ENCODE assay signal across 3 cellular contexts in the genomic region with DNA sequence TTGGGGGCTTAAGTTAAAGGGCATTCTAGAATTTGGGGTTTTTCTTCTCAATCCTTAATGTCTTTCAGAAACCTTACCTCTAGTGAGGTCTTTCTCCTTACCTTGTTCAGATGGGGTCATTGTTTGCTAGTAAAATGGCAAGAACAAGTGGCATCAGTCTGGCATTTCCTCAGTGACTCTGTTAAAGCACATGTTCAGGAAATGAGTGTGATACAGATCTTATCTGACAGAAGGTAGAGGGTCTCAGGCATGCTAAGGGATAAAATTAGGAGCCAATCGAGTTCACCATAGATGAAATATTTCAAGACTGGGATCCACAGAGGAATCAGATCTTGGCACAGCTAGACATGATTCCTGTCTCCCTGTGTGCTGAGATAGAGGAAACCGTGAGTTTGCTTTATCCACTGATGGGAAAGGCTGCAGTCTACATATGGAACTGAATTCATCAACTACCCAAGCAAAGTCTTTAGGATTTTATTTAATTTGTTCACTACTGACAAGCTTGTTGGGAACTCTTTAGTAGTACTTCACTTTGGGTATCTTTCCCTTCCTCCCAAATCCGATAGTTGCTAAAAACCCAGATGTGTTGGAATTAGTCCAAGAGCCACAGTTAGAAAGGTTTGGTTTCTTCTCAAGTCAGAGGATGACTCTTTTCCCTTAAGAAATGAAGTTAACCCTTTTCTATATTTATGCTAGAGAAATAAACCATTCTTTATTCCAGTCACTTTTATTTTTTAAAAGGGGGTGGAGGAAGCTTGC.
TF ChIP-seq lines count a peak whose summit lies in the region.

No MANE protein-coding gene starts in this region.

TF ChIP-seq in IMR-90, 13 proteins besides CTCF, POLR2A, EP300 and RAD21:
- TF ChIP-seq CHD1 (IDR thresholded peaks at IDR 0.05; ENCODE audit: low read depth, low read length) (no peak), ELK1 (IDR thresholded peaks at IDR 0.05; ENCODE audit: borderline replicate concordance, low read depth, low read length) (no peak), FOS (IDR thresholded peaks at IDR 0.05; ENCODE audit: low read depth, low read length) (no peak), SMC3 (IDR thresholded peaks at IDR 0.05; ENCODE audit: low read depth, low read length) (no peak), CEBPB (IDR thresholded peaks at IDR 0.05; ENCODE audit: low read depth, low read length) (no peak), MXI1 (IDR thresholded peaks at IDR 0.05; ENCODE audit: borderline replicate concordance, low read depth, low read length) (no peak), RCOR1 (IDR thresholded peaks at IDR 0.05; ENCODE audit: insufficient replicate concordance, low read length) (no peak), MAZ (IDR thresholded peaks at IDR 0.05; ENCODE audit: borderline replicate concordance, low read depth, low read length) (no peak), USF2 (IDR thresholded peaks at IDR 0.05; ENCODE audit: low read depth, low read length) (no peak), NFE2L2 (IDR thresholded peaks at IDR 0.05; ENCODE audit: low read depth, low read length) (no peak), MAFK (IDR thresholded peaks at IDR 0.05; ENCODE audit: low read depth, low read length) (no peak), BHLHE40 (IDR thresholded peaks at IDR 0.05; ENCODE audit: low read depth, low read length) (no peak), RFX5 (IDR thresholded peaks at IDR 0.05; ENCODE audit: low read depth, low read length) (no peak)
TF ChIP-seq in IMR-90: peak in this region for 0.

TF ChIP-seq in K562, 482 proteins besides CTCF, POLR2A, EP300 and RAD21:
- no peak for TF ChIP-seq EZH2 (IDR thresholded peaks at IDR 0.05; ENCODE audit: borderline replicate concordance, low read depth, low read length)
- TF ChIP-seq NFIC (IDR thresholded peaks at IDR 0.05): 0 out of 2 replicates have a peak, but pooled peaks have one; percentile 11

TF ChIP-seq in HEK293T, 16 proteins besides CTCF, POLR2A, EP300 and RAD21:
- no peak for TF ChIP-seq FOXA1 (IDR thresholded peaks at IDR 0.05)
- no peak for TF ChIP-seq ZNF384 (IDR thresholded peaks at IDR 0.05)
- TF ChIP-seq TARDBP (IDR thresholded peaks at IDR 0.05): no peak
- no peak for TF ChIP-seq BHLHE40 (IDR thresholded peaks at IDR 0.05; ENCODE audit: borderline replicate concordance)
- TF ChIP-seq PKNOX1 (IDR thresholded peaks at IDR 0.05): no peak
- no peak for TF ChIP-seq SUZ12 (IDR thresholded peaks at IDR 0.05)
- TF ChIP-seq ELF4 (IDR thresholded peaks at IDR 0.05): no peak
- TF ChIP-seq FOXM1 (IDR thresholded peaks at IDR 0.05; ENCODE audit: borderline replicate concordance): no peak
- no peak for TF ChIP-seq L3MBTL2 (conservative IDR thresholded peaks at IDR 0.05)
- TF ChIP-seq NFRKB (IDR thresholded peaks at IDR 0.05): no peak
